In the genomic region with DNA sequence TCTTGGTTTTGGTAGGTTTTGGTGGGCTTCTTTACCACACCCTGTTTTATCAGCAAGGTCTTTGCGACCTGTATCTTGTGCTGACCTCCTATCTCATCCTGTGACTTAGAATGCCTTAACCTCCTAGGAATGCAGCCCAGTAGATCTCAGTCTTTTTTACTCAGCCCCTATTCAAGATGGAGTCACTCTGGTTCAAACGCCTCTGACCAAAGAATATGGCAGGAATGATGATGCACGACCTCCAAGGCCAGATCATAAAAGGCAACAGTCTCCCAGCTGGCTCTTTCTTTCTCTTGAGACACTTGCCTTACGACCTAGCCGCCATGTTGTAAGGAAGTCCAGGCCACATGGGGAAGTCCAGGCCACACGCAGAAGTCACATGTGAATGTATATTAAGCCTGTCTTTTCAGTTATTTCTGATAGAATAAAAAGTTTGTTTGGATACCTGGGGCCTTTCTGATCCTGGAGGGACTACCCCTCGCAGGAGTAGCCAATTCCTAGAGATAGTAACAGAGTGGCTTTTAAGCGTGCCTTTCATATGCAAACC, we compare ENCODE assay signal across 1 cellular context.
A peak's percentile ranks its signal among the peaks of the same experiment; 100 is the strongest.
TF ChIP-seq lines count a peak whose summit lies in the region.

No MANE protein-coding gene starts in this region.

TF ChIP-seq in K562, 482 proteins besides CTCF, POLR2A, EP300 and RAD21 (continued from another document):
- TF ChIP-seq, protein P1, sequence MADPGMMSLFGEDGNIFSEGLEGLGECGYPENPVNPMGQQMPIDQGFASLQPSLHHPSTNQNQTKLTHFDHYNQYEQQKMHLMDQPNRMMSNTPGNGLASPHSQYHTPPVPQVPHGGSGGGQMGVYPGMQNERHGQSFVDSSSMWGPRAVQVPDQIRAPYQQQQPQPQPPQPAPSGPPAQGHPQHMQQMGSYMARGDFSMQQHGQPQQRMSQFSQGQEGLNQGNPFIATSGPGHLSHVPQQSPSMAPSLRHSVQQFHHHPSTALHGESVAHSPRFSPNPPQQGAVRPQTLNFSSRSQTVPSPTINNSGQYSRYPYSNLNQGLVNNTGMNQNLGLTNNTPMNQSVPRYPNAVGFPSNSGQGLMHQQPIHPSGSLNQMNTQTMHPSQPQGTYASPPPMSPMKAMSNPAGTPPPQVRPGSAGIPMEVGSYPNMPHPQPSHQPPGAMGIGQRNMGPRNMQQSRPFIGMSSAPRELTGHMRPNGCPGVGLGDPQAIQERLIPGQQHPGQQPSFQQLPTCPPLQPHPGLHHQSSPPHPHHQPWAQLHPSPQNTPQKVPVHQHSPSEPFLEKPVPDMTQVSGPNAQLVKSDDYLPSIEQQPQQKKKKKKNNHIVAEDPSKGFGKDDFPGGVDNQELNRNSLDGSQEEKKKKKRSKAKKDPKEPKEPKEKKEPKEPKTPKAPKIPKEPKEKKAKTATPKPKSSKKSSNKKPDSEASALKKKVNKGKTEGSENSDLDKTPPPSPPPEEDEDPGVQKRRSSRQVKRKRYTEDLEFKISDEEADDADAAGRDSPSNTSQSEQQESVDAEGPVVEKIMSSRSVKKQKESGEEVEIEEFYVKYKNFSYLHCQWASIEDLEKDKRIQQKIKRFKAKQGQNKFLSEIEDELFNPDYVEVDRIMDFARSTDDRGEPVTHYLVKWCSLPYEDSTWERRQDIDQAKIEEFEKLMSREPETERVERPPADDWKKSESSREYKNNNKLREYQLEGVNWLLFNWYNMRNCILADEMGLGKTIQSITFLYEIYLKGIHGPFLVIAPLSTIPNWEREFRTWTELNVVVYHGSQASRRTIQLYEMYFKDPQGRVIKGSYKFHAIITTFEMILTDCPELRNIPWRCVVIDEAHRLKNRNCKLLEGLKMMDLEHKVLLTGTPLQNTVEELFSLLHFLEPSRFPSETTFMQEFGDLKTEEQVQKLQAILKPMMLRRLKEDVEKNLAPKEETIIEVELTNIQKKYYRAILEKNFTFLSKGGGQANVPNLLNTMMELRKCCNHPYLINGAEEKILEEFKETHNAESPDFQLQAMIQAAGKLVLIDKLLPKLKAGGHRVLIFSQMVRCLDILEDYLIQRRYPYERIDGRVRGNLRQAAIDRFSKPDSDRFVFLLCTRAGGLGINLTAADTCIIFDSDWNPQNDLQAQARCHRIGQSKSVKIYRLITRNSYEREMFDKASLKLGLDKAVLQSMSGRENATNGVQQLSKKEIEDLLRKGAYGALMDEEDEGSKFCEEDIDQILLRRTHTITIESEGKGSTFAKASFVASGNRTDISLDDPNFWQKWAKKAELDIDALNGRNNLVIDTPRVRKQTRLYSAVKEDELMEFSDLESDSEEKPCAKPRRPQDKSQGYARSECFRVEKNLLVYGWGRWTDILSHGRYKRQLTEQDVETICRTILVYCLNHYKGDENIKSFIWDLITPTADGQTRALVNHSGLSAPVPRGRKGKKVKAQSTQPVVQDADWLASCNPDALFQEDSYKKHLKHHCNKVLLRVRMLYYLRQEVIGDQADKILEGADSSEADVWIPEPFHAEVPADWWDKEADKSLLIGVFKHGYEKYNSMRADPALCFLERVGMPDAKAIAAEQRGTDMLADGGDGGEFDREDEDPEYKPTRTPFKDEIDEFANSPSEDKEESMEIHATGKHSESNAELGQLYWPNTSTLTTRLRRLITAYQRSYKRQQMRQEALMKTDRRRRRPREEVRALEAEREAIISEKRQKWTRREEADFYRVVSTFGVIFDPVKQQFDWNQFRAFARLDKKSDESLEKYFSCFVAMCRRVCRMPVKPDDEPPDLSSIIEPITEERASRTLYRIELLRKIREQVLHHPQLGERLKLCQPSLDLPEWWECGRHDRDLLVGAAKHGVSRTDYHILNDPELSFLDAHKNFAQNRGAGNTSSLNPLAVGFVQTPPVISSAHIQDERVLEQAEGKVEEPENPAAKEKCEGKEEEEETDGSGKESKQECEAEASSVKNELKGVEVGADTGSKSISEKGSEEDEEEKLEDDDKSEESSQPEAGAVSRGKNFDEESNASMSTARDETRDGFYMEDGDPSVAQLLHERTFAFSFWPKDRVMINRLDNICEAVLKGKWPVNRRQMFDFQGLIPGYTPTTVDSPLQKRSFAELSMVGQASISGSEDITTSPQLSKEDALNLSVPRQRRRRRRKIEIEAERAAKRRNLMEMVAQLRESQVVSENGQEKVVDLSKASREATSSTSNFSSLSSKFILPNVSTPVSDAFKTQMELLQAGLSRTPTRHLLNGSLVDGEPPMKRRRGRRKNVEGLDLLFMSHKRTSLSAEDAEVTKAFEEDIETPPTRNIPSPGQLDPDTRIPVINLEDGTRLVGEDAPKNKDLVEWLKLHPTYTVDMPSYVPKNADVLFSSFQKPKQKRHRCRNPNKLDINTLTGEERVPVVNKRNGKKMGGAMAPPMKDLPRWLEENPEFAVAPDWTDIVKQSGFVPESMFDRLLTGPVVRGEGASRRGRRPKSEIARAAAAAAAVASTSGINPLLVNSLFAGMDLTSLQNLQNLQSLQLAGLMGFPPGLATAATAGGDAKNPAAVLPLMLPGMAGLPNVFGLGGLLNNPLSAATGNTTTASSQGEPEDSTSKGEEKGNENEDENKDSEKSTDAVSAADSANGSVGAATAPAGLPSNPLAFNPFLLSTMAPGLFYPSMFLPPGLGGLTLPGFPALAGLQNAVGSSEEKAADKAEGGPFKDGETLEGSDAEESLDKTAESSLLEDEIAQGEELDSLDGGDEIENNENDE (IDR thresholded peaks at IDR 0.05; ENCODE audit: low read depth, low read length), result no peak
- no peak for TF ChIP-seq NR4A1 (CRISPR knock-in tag; IDR thresholded peaks at IDR 0.05)
- TF ChIP-seq NR4A1 (tag; IDR thresholded peaks at IDR 0.05), result peak; percentile 89
